Comparison of ENCODE assay signal across 8 cellular contexts in the genomic region with DNA sequence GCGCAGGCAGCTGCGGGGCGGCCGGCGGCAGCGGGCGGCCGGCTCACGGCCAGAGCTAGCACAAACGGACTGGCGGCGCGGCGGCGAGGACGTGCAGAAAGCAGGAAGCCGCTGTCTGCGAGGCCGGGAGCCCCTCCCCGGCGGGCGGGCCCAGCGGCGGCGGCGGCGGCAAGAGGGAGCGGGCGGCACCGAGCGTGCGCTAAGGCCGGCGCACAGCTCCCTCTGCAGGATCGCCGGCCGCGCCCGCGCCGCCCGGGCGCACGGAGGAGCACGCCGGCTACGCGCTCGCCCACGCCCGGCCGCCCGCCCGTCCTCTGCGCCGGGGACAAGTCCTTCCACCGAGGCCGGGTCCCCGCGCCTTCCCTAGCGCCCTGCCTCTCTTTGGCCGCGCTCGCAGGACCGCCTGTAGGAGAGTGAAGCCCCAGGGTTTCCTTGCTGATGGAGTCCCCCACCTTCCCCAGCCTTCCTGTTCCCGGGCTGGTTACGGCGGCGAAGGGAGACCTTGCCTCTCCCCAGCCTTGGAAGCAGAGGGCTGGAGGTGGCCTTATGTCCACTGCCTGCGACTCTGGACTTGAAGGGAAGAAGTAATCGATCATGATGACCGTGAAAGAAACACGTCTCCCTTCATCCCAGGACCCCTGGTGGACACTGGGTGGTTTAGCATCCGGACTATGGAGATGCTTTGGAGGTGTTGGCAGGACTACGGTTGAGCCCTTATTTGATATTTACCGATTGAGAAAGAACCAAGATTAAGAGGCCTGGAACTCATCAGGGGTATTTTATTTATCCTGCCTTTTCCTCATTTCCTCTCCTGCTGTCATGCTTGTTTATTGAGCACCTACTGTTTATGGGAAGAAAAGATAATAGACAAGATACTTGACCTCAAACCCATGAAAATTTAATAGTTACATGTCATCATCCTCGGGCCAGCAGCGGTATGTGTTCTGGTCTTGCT. TPM values are rescaled to one million over a fixed set of nuclear protein-coding genes. Genes with fewer than 3 reads are reported as not detected.
A peak's percentile ranks its signal among the peaks of the same experiment; 100 is the strongest.
DNase-seq lines count a peak whose midpoint lies in the region; ATAC-seq, FAIRE-seq and TF ChIP-seq lines count a peak whose summit lies in the region.

A gene (minus strand): TSS at position 102 of the 955 bp plus-strand sequence. CDS start 191 bp downstream, outside the sequence.

- FAIRE-seq in GM19239 (lab: Jason Lieb, UNC) (peak; percentile 95), HepG2 (lab: Jason Lieb, UNC) (peak; percentile 70)

- DNase-seq in GM19239 (ENCODE audit: insufficient read length, low spot score): peak; percentile 89
- DNase-seq in NCI-H526 (lab: John Stamatoyannopoulos, UW): peak; percentile 67 to 94
- DNase-seq in activated CD4-positive, alpha-beta T cell treated with anti-CD3 and anti-CD28 coated beads, Interleukin-2, amount 50 U/mL, for 1 hour: peak; percentile 76
- DNase-seq in dedifferentiated amniotic fluid mesenchymal stem cell (ENCODE audit: extremely low spot score): peak; percentile 76
- peak; percentile 67 for DNase-seq in HepG2 (ENCODE audit: low spot score)
- DNase-seq in stimulated activated CD4-positive, alpha-beta T cell treated with anti-CD3 and anti-CD28 coated beads, Interleukin-2, amount 100 ng/mL, for 48 hours: peak; percentile 72 to 81

- in situ Hi-C loops in HepG2 (cut with HindIII; ENCODE audit: extremely low pct_ligation_motif_present, low pct_unique_long_range_greater_than_20kb): loop anchor here (10.0 kb wide), 2 partner anchors 78 to 308 kb away; no protein-coding TSS in a partner anchor

- peak within 1 kb of the TSS; percentile 95 to 97 (median 96) for H3K4me3 ChIP-seq in HepG2 (replicated peaks in 1 of 3; ENCODE audit: insufficient read depth in 1 of 3, low read depth in 2 of 3, low read length in 3 of 3)

- WGBS in HepG2 (ENCODE audit: low lambda C conversion rate): 1% methylated on average over 12 of the region's 78 CpGs

- no TSS peak for BruUV-seq in HepG2 (replicated peaks; lab: Mats Ljungman, UMichigan)

- peak within 1 kb of the TSS; percentile 79 for H3K9ac ChIP-seq in HepG2 (ENCODE audit: insufficient read depth, low read depth, low read length)

- H3K27me3 ChIP-seq in HepG2 (ENCODE audit: control insufficient read depth in 1 of 2, insufficient read depth in 2 of 2, low read length in 2 of 2): no peaks in the 10 kb centered on the region; a peak in 1 of 5 replicates

- no peaks in the 10 kb centered on the region for H3K9me3 ChIP-seq in HepG2 (ENCODE audit: low read length)

- H3K36me3 ChIP-seq in HepG2 (replicated peaks in 1 of 2; ENCODE audit: control insufficient read depth in 1 of 2, insufficient read depth in 2 of 2, low read length in 2 of 2): no peaks in the 10 kb centered on the region; a peak in 1 of 5 replicates

- TF ChIP-seq EP300 in HepG2 (IDR thresholded peaks at IDR 0.05; ENCODE audit: low read depth in 2 of 2, low read length in 2 of 2) (no peak), HepG2 (CRISPR knock-in tag; IDR thresholded peaks at IDR 0.05; ENCODE audit: borderline replicate concordance) (no peak)

- peak within 1 kb of the TSS; percentile 90 for H3K4me2 ChIP-seq in HepG2 (ENCODE audit: low read depth, low read length)

- TF ChIP-seq CTCF in C4-2B (conservative IDR thresholded peaks at IDR 0.05) (peak; percentile 87), HepG2 (CRISPR knock-in tag; IDR thresholded peaks at IDR 0.05) (peak; percentile 78)

- peak within 1 kb of the TSS; percentile 86 for H2AFZ ChIP-seq in HepG2 (ENCODE audit: low read length)

- H3K4me1 ChIP-seq in HepG2 (ENCODE audit: insufficient read depth, low read length): peaks cover 58% of the 10 kb centered on the region

- ATAC-seq in HG03442 (IDR thresholded peaks at IDR 0.05; ENCODE audit: unreplicated experiment) (peak; percentile 92), HepG2 (peak; percentile 93)

- peaks cover 42% of the 10 kb centered on the region for H3K79me2 ChIP-seq in HepG2 (ENCODE audit: insufficient read depth, low read length)

- intact Hi-C loops in HepG2 (cut with micrococcal nuclease; ENCODE audit: unreplicated experiment): loop anchor here (1.0 to 10.0 kb wide), 4 partner anchors 20 to 448 kb away; a partner anchor contains a TSS

- peak; percentile 46 to 74; a peak in 1 of 4 replicates for TF ChIP-seq POLR2A in HepG2 (IDR thresholded peaks at IDR 0.05; ENCODE audit: insufficient read depth in 1 of 2, low read depth in 2 of 2, low read length in 2 of 2)

- POLR2A ChIA-PET in HepG2 (lab: Yijun Ruan, JAX): interaction anchor here (0.8 to 1.2 kb wide), 2 partner anchors 25 to 30 kb away, joined by 4 read pairs; no protein-coding TSS in a partner anchor

- H3K27ac ChIP-seq in C4-2B: peak within 1 kb of the TSS; percentile 80
- peak within 1 kb of the TSS; percentile 80 for H3K27ac ChIP-seq in HepG2 (ENCODE audit: extremely low read length, insufficient read depth, low read length)

- CTCF ChIA-PET in HepG2 (lab: Yijun Ruan, JAX; ENCODE audit: low intra/inter-chr PET ratio, low total read pairs): interaction anchor here (1.7 to 2.1 kb wide), 2 partner anchors 86 to 316 kb away, joined by 8 to 9 read pairs; no protein-coding TSS in a partner anchor

- H4K20me1 ChIP-seq in HepG2 (ENCODE audit: insufficient read depth, low read length): no peaks in the 10 kb centered on the region

- TF ChIP-seq RAD21 in HepG2 (CRISPR knock-in tag; IDR thresholded peaks at IDR 0.05): peak; percentile 88

TF ChIP-seq in HepG2, 621 proteins besides CTCF, POLR2A, EP300 and RAD21 (continues in another document):
- TF ChIP-seq TARDBP (CRISPR knock-in tag; IDR thresholded peaks at IDR 0.05): 0 out of 2 replicates have a peak, but pooled peaks have one; percentile 33
- TF ChIP-seq, protein P1, sequence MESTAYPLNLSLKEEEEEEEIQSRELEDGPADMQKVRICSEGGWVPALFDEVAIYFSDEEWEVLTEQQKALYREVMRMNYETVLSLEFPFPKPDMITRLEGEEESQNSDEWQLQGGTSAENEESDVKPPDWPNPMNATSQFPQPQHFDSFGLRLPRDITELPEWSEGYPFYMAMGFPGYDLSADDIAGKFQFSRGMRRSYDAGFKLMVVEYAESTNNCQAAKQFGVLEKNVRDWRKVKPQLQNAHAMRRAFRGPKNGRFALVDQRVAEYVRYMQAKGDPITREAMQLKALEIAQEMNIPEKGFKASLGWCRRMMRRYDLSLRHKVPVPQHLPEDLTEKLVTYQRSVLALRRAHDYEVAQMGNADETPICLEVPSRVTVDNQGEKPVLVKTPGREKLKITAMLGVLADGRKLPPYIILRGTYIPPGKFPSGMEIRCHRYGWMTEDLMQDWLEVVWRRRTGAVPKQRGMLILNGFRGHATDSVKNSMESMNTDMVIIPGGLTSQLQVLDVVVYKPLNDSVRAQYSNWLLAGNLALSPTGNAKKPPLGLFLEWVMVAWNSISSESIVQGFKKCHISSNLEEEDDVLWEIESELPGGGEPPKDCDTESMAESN (CRISPR knock-in tag; conservative IDR thresholded peaks at IDR 0.05): 0 out of 2 replicates have a peak, but pooled peaks have one; percentile 17
- TF ChIP-seq POLR2AphosphoS5 (IDR thresholded peaks at IDR 0.05; ENCODE audit: low read depth, low read length): 0 out of 2 replicates have a peak, but pooled peaks have one; percentile 31
- TF ChIP-seq, protein P2, sequence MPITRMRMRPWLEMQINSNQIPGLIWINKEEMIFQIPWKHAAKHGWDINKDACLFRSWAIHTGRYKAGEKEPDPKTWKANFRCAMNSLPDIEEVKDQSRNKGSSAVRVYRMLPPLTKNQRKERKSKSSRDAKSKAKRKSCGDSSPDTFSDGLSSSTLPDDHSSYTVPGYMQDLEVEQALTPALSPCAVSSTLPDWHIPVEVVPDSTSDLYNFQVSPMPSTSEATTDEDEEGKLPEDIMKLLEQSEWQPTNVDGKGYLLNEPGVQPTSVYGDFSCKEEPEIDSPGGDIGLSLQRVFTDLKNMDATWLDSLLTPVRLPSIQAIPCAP (CRISPR knock-in tag; IDR thresholded peaks at IDR 0.05; ENCODE audit: low read depth): no peak
- peak; percentile 81 for TF ChIP-seq ONECUT2 (CRISPR knock-in tag; IDR thresholded peaks at IDR 0.05)
- TF ChIP-seq, protein P3, sequence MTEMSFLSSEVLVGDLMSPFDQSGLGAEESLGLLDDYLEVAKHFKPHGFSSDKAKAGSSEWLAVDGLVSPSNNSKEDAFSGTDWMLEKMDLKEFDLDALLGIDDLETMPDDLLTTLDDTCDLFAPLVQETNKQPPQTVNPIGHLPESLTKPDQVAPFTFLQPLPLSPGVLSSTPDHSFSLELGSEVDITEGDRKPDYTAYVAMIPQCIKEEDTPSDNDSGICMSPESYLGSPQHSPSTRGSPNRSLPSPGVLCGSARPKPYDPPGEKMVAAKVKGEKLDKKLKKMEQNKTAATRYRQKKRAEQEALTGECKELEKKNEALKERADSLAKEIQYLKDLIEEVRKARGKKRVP (CRISPR knock-in tag; IDR thresholded peaks at IDR 0.05): no peak
- no peak for TF ChIP-seq ZNF546 (CRISPR knock-in tag; conservative IDR thresholded peaks at IDR 0.05)
- TF ChIP-seq ZNF263 (CRISPR knock-in tag; IDR thresholded peaks at IDR 0.05): peak; percentile 13; the same call in 1 of the 2 replicates
- peak; percentile 72 for TF ChIP-seq ZFY (CRISPR knock-in tag; IDR thresholded peaks at IDR 0.05)
- TF ChIP-seq PAX8 (CRISPR knock-in tag; IDR thresholded peaks at IDR 0.05; ENCODE audit: borderline replicate concordance): peak; percentile 77; the same call in 1 of the 2 replicates

RNA-seq across cellular contexts. Expression of the gene that starts here (rescaled TPM):
- 15.9 and 32.2 TPM in 2 replicates for total RNA-seq in HepG2 (2016; rRNA removed; fragmentation: Illumina TruSeq; extraction: Trizol)
- total RNA-seq in HepG2 (2016; cell fraction: cytosol; rRNA removed; fragmentation: Illumina TruSeq; extraction: Trizol; ENCODE audit: low read depth): 3.0 and 3.7 TPM in 2 replicates
- total RNA-seq in HepG2 (2016; cell fraction: insoluble cytoplasmic fraction; rRNA removed; fragmentation: Illumina TruSeq; extraction: Trizol): 17.2 and 31.6 TPM in 2 replicates
- 8.9 and 10.3 TPM in 2 replicates for total RNA-seq in HepG2 (2016; cell fraction: membrane; rRNA removed; fragmentation: Illumina TruSeq; extraction: Trizol)
- 23.8 and 23.9 TPM in 2 replicates for total RNA-seq in HepG2 (2016; cell fraction: nucleus; rRNA removed; fragmentation: Illumina TruSeq; extraction: Trizol)
- 11.4 and 12.6 TPM in 2 replicates for polyA plus RNA-seq in HepG2 (2011; rRNA removed)
- polyA plus RNA-seq in HepG2 (2011; cell fraction: cytosol; rRNA removed): 10.2 and 11.6 TPM in 2 replicates
- polyA plus RNA-seq in HepG2 (2011; cell fraction: nucleus; rRNA removed): 10.7 and 11.9 TPM in 2 replicates
- polyA plus RNA-seq in HepG2 (2012): 14.5 and 15.6 TPM in 2 replicates
- polyA plus RNA-seq in HepG2 (2016; cell fraction: cytosol; fragmentation: Illumina TruSeq; extraction: Trizol; ENCODE audit: low read depth): 3.0 and 4.0 TPM in 2 replicates
- 33.9 and 35.7 TPM in 2 replicates for polyA plus RNA-seq in HepG2 (2016; cell fraction: insoluble cytoplasmic fraction; fragmentation: Illumina TruSeq; extraction: Trizol; ENCODE audit: low read depth)
- polyA plus RNA-seq in HepG2 (2016; cell fraction: membrane; fragmentation: Illumina TruSeq; extraction: Trizol; ENCODE audit: low read depth): 6.7 and 7.1 TPM in 2 replicates
- polyA plus RNA-seq in HepG2 (2016; cell fraction: nucleus; fragmentation: Illumina TruSeq; extraction: Trizol; ENCODE audit: insufficient read depth, low read depth): 21.1 and 25.8 TPM in 2 replicates
- polyA minus RNA-seq in HepG2 (2011; rRNA and poly(A)+ RNA removed; ENCODE audit: low replicate concordance): 12.3 and 16.6 TPM in 2 replicates
- 16.1 and 16.4 TPM in 2 replicates for polyA minus RNA-seq in HepG2 (2011; cell fraction: cytosol; rRNA and poly(A)+ RNA removed)
- 26.9 and 28.1 TPM in 2 replicates for polyA minus RNA-seq in HepG2 (2011; cell fraction: nucleus; rRNA and poly(A)+ RNA removed)

Comparison
In these comparisons a context has a peak if more than half of its experiments do, and no peak if none do; other contexts are left out.
1. Peak in every context shown above with its lines: DNase-seq, ATAC-seq, H3K4me3 ChIP-seq and H3K27ac ChIP-seq.